19 cellular contexts compared by ENCODE assay signal in the genomic region with DNA sequence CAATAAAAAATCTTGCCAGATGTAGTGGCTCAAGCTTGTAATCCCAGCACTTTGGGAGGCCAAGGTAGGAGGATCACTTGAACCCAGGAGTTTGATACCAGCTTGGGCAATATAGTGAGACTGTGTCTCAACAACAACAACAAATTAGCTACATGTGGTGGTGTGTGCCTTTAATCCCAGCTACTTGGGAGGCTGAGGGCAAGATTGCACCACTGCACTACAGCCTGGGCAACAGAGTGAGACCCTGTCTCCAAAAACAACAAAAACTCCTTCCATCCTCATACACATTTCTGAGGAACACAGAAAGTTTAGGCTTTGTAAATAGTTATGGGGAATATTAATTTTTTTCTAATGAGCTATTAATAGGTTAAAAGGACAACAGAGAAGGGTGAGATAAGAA. TPM values are rescaled to one million over a fixed set of nuclear protein-coding genes. Genes with fewer than 3 reads are reported as not detected.
DNase-seq lines count a peak whose midpoint lies in the region; ATAC-seq, FAIRE-seq and TF ChIP-seq lines count a peak whose summit lies in the region.
"Had no signal": no experiment of that assay in that cellular context is flagged by ENCODE, and none has a peak within 500 bp of the region (broad histone marks: within the 10 kb centered on the region; RNA-seq: fewer than 3 reads in every experiment).

No MANE protein-coding gene starts in this region.

- POLR2A ChIA-PET in activated CD4-positive, alpha-beta T cell treated with anti-CD3 and anti-CD28 coated beads, Interleukin-2, amount 10 ng/mL, durations not matched to agents 7 days and 5 days (lab: Charles Lee) = no interaction called here
- POLR2A ChIA-PET in HEK293 (lab: Yijun Ruan, JAX) = no interaction called here
- POLR2A ChIA-PET in K562 (lab: Yijun Ruan, JAX) = no interaction called here

- H2AFZ ChIP-seq in K562 (ENCODE audit: low read depth, low read length) = no peak overlapping the region
- H2AFZ ChIP-seq in neural progenitor cell (replicated peaks) = no peak overlapping the region

- H3K27ac ChIP-seq in HEK293 (ENCODE audit: extremely low read depth, low read depth, low read length) (no peak overlapping the region), K562 (ENCODE audit: extremely low read depth, low read depth, low read length) (no peak overlapping the region), neural progenitor cell (no peak overlapping the region)
- no peak overlapping the region for H3K27ac ChIP-seq in effector memory CD4-positive, alpha-beta T cell (ENCODE audit: insufficient read depth, low read length, poor library complexity, severe bottlenecking)
- H3K27ac ChIP-seq: 22Rv1, A549, HL-60 had no signal

- no peak overlapping the region for H3K4me3 Mint-ChIP-seq in activated CD4-positive, alpha-beta T cell treated with anti-CD3 and anti-CD28 coated beads, Interleukin-2, amount 10 ng/mL, durations not matched to agents 7 days and 5 days
- no peak overlapping the region for H3K4me3 Mint-ChIP-seq in neural progenitor cell
- H3K4me3 Mint-ChIP-seq: CD8-positive, alpha-beta T cell; HFFc6 had no signal

- H3K27me3 ChIP-seq in K562 (ENCODE audit: control insufficient read depth in 2 of 2, insufficient read depth in 2 of 2, low read length in 2 of 2) (no peaks in the 10 kb centered on the region), neural progenitor cell (no peaks in the 10 kb centered on the region)
- no peaks in the 10 kb centered on the region for H3K27me3 ChIP-seq in effector memory CD4-positive, alpha-beta T cell (replicated peaks; ENCODE audit: control insufficient read depth, insufficient read depth, low read length, poor library complexity, severe bottlenecking)

- intact Hi-C loops in K562 (cut with micrococcal nuclease) = no loop called here

- H3K9ac ChIP-seq in K562 (ENCODE audit: insufficient read depth in 1 of 2, low read depth in 2 of 2, low read length in 2 of 2) = no peak overlapping the region
- H3K9ac ChIP-seq in neural progenitor cell = no peak overlapping the region

- no peaks in the 10 kb centered on the region for H3K9me3 ChIP-seq in HEK293 (ENCODE audit: control insufficient read depth, insufficient read depth, low read depth, low read length)
- H3K9me3 ChIP-seq in K562 (replicated peaks; ENCODE audit: control insufficient read depth, insufficient read depth, low read depth, low read length) = no peaks in the 10 kb centered on the region
- no peaks in the 10 kb centered on the region for H3K9me3 ChIP-seq in neural progenitor cell (ENCODE audit: low read depth)
- H3K9me3 ChIP-seq in effector memory CD4-positive, alpha-beta T cell (ENCODE audit: control insufficient read depth, low read length) = no peaks in the 10 kb centered on the region
- H3K9me3 ChIP-seq: A549 had no signal

- no peak for TF ChIP-seq EP300 in K562 (IDR thresholded peaks at IDR 0.05; ENCODE audit: low read length)

- peaks cover 20% of the 10 kb centered on the region for H3K4me1 Mint-ChIP-seq in activated CD4-positive, alpha-beta T cell treated with anti-CD3 and anti-CD28 coated beads, Interleukin-2, amount 10 ng/mL, durations not matched to agents 7 days and 5 days
- H3K4me1 Mint-ChIP-seq in neural progenitor cell = peaks cover 22% of the 10 kb centered on the region

- H3K9me1 ChIP-seq in K562 (ENCODE audit: control insufficient read depth, insufficient read depth, low read length) = no peaks in the 10 kb centered on the region

- H3K36me3 ChIP-seq in HEK293 (ENCODE audit: control insufficient read depth in 2 of 2, insufficient read depth in 1 of 2, low read length in 2 of 2) = no peaks in the 10 kb centered on the region
- H3K36me3 ChIP-seq in K562 (ENCODE audit: control insufficient read depth, insufficient read depth, low read length) = no peaks in the 10 kb centered on the region
- H3K36me3 ChIP-seq in neural progenitor cell = no peaks in the 10 kb centered on the region
- no peaks in the 10 kb centered on the region for H3K36me3 ChIP-seq in effector memory CD4-positive, alpha-beta T cell (ENCODE audit: control insufficient read depth, insufficient read depth, low read length)

- no peak for TF ChIP-seq POLR2A in K562 (conservative IDR thresholded peaks at IDR 0.05)

- in situ Hi-C loops in K562 (cut with MboI) = no loop called here

- H3K4me2 ChIP-seq in K562 (ENCODE audit: insufficient read depth, low read length) = no peak overlapping the region
- H3K4me2 ChIP-seq in neural progenitor cell = no peak overlapping the region
- H3K4me2 ChIP-seq: A549 had no signal

- no peaks in the 10 kb centered on the region for H3K4me1 ChIP-seq in HEK293 (ENCODE audit: control insufficient read depth, insufficient read depth, low read length)
- no peaks in the 10 kb centered on the region for H3K4me1 ChIP-seq in K562 (replicated peaks in 1 of 2; ENCODE audit: control insufficient read depth in 2 of 2, insufficient read depth in 2 of 2, low read length in 2 of 2)
- H3K4me1 ChIP-seq in neural progenitor cell = no peaks in the 10 kb centered on the region
- no peaks in the 10 kb centered on the region for H3K4me1 ChIP-seq in effector memory CD4-positive, alpha-beta T cell (ENCODE audit: control insufficient read depth, insufficient read depth, low read length, poor library complexity, severe bottlenecking)

- no peak overlapping the region for H3K4me3 ChIP-seq in HEK293 (ENCODE audit: low read depth, low read length)
- H3K4me3 ChIP-seq in K562 = no peak overlapping the region
- no peak overlapping the region for H3K4me3 ChIP-seq in neural progenitor cell
- H3K4me3 ChIP-seq in effector memory CD4-positive, alpha-beta T cell (ENCODE audit: insufficient read depth, low read depth, low read length, poor library complexity, severe bottlenecking) = no peak overlapping the region
- H3K4me3 ChIP-seq: A549, GM12878 had no signal

- H3K27ac Mint-ChIP-seq in activated CD4-positive, alpha-beta T cell treated with anti-CD3 and anti-CD28 coated beads, Interleukin-2, amount 10 ng/mL, durations not matched to agents 7 days and 5 days = peak overlapping the region; percentile 15
- H3K27ac Mint-ChIP-seq in neural progenitor cell = peak overlapping the region; percentile 30
- H3K27ac Mint-ChIP-seq: CD8-positive, alpha-beta T cell; HFFc6 had no signal

- CTCF ChIA-PET in activated CD4-positive, alpha-beta T cell treated with anti-CD3 and anti-CD28 coated beads, Interleukin-2, amount 10 ng/mL, durations not matched to agents 7 days and 5 days (lab: Charles Lee) = interaction anchor here (0.7 kb wide), 1 partner anchor 87 kb away, joined by 3 read pairs; no protein-coding TSS in a partner anchor
- CTCF ChIA-PET in HEK293 (lab: Yijun Ruan, JAX) = no interaction called here
- CTCF ChIA-PET in K562 (lab: Yijun Ruan, JAX; ENCODE audit: low intra/inter-chr PET ratio) = no interaction called here

- FAIRE-seq in K562 (lab: Jason Lieb, UNC) = no peak
- FAIRE-seq: A549, GM12878, H54 had no signal

- H4K20me1 ChIP-seq in K562 (replicated peaks; ENCODE audit: control insufficient read depth, insufficient read depth, low read length) (no peaks in the 10 kb centered on the region), neural progenitor cell (ENCODE audit: low read depth) (peaks cover 4% of the 10 kb centered on the region)

- no peak for TF ChIP-seq CTCF in HEK293 (tag by site-specific recombination; IDR thresholded peaks at IDR 0.05)
- TF ChIP-seq CTCF in K562 (IDR thresholded peaks at IDR 0.05 in 2 of 3, conservative IDR thresholded peaks at IDR 0.05 in 1 of 3; ENCODE audit: insufficient read depth in 2 of 3, low read depth in 1 of 3, low read length in 3 of 3) = no peak
- no peak for TF ChIP-seq CTCF in neural progenitor cell (IDR thresholded peaks at IDR 0.05)

- no peaks in the 10 kb centered on the region for H3K36me3 Mint-ChIP-seq in activated CD4-positive, alpha-beta T cell treated with anti-CD3 and anti-CD28 coated beads, Interleukin-2, amount 10 ng/mL, durations not matched to agents 7 days and 5 days (ENCODE audit: low read depth)
- peaks cover 2% of the 10 kb centered on the region for H3K36me3 Mint-ChIP-seq in neural progenitor cell
- H3K36me3 Mint-ChIP-seq: CD8-positive, alpha-beta T cell had no signal

- no peak for DNase-seq in activated CD4-positive, alpha-beta T cell treated with anti-CD3 and anti-CD28 coated beads, Interleukin-2, amount 10 ng/mL, durations not matched to agents 7 days and 5 days
- no peak for DNase-seq in activated CD4-positive, alpha-beta T cell treated with anti-CD3 and anti-CD28 coated beads for 48 hours
- DNase-seq in K562 (ENCODE audit: extremely low read depth in 1 of 4, low spot score in 3 of 4) (no peak), neural progenitor cell (ENCODE audit: low spot score) (no peak), H4 (ENCODE audit: low spot score) (no peak)
- DNase-seq in effector memory CD4-positive, alpha-beta T cell = no peak
- DNase-seq: AML-193; Calu3; CD8-positive, alpha-beta T cell; DMS79 treated with DMSO at 0.1 percent for 48 hours; GF-D8; HCEC 1CT; HFFc6 had no signal

- peaks cover 4% of the 10 kb centered on the region for H3F3A ChIP-seq in neural progenitor cell (ENCODE audit: low read depth)

- ATAC-seq in K562 = no peak
- ATAC-seq: A549; CD8-positive, alpha-beta T cell; GM12878 had no signal

- no TSS peak for BruUV-seq in K562 (replicated peaks; lab: Mats Ljungman, UMichigan)

- no peaks in the 10 kb centered on the region for H3K27me3 Mint-ChIP-seq in activated CD4-positive, alpha-beta T cell treated with anti-CD3 and anti-CD28 coated beads, Interleukin-2, amount 10 ng/mL, durations not matched to agents 7 days and 5 days
- H3K27me3 Mint-ChIP-seq in neural progenitor cell (ENCODE audit: insufficient read depth, low read depth) = no peaks in the 10 kb centered on the region

- no peaks in the 10 kb centered on the region for H3K9me3 Mint-ChIP-seq in activated CD4-positive, alpha-beta T cell treated with anti-CD3 and anti-CD28 coated beads, Interleukin-2, amount 10 ng/mL, durations not matched to agents 7 days and 5 days
- H3K9me3 Mint-ChIP-seq in neural progenitor cell = no peaks in the 10 kb centered on the region
- H3K9me3 Mint-ChIP-seq: CD8-positive, alpha-beta T cell; HFFc6 had no signal

- TF ChIP-seq RAD21 in K562 (CRISPR knock-in tag; conservative IDR thresholded peaks at IDR 0.05 in 1 of 2, IDR thresholded peaks at IDR 0.05 in 1 of 2) = no peak

- H3K79me2 ChIP-seq in K562 (ENCODE audit: control insufficient read depth, insufficient read depth, low read length) (no peaks in the 10 kb centered on the region), neural progenitor cell (ENCODE audit: low read depth) (no peaks in the 10 kb centered on the region)

RNA-seq across cellular contexts. Expression of a gene that starts 17.0 kb away (rescaled TPM):
- 10 to 100 TPM; 30.2 to 36.0 TPM for total RNA-seq in activated CD4-positive, alpha-beta T cell treated with anti-CD3 and anti-CD28 coated beads, Interleukin-2, amount 10 ng/mL, durations not matched to agents 7 days and 5 days
- 3.6 and 8.8 TPM in 2 replicates for total RNA-seq in K562 (2011; cell fraction: chromatin; rRNA removed; ENCODE audit: low replicate concordance)
- 3.3 and 3.8 TPM in 2 replicates for total RNA-seq in K562 (2011; cell fraction: nucleolus; rRNA removed)
- total RNA-seq in K562 (2011; cell fraction: nucleoplasm; rRNA removed) = 5.6 and 12.1 TPM in 2 replicates
- 5.4 and 7.7 TPM in 2 replicates for total RNA-seq in K562 (2014; rRNA removed)
- 7.5 and 8.0 TPM in 2 replicates for total RNA-seq in K562 (2014; rRNA removed; fragmentation: Illumina TruSeq; extraction: Trizol)
- 6.5 and 7.0 TPM in 2 replicates for total RNA-seq in K562 (2015; rRNA removed; fragmentation: Illumina TruSeq; extraction: Trizol)
- total RNA-seq in K562 (2021) = 6.6 and 8.1 TPM in 2 replicates
- 11.6 and 13.4 TPM in 2 replicates for polyA plus RNA-seq in K562 (2011; rRNA removed)
- 6.8 and 14.4 TPM in 2 replicates for polyA plus RNA-seq in K562 (2011; cell fraction: cytosol; rRNA removed)
- 3.2 and 5.8 TPM in 2 replicates for polyA plus RNA-seq in K562 (2011; cell fraction: nucleus; rRNA removed)
- polyA plus RNA-seq in K562 (2012) = 5.5 and 7.4 TPM in 2 replicates
- 10.1 and 10.3 TPM in 2 replicates for polyA plus RNA-seq in K562 (2014; fragmentation: Illumina TruSeq; extraction: Trizol)
- polyA plus RNA-seq in K562 (2014; fragmentation: Nextera tagmentation; extraction: Ambion mirVana) = 1 to 10 TPM in 1 of 2 experiments, under 1 TPM in 1; 0.65 to 1.5 TPM
- 9.8 and 10.9 TPM in 2 replicates for polyA plus RNA-seq in K562 (2014; rRNA removed)
- 5.6 and 6.9 TPM in 2 replicates for polyA minus RNA-seq in K562 (2011; rRNA and poly(A)+ RNA removed)
- 0.95 and 1.2 TPM in 2 replicates for polyA minus RNA-seq in K562 (2011; cell fraction: cytosol; rRNA and poly(A)+ RNA removed)
- polyA minus RNA-seq in K562 (2011; cell fraction: nucleus; rRNA and poly(A)+ RNA removed) = 2.4 and 3.0 TPM in 2 replicates
- total RNA-seq in neural progenitor cell (ENCODE audit: low replicate concordance) = 44.1 and 52.6 TPM in 2 replicates
- 53.3 and 53.6 TPM in 2 replicates for total RNA-seq in H4 (2014; rRNA removed; shearing (Covaris generic))

RNA-seq across cellular contexts. Expression of a gene that starts 22.1 kb away (rescaled TPM):
- total RNA-seq in activated CD4-positive, alpha-beta T cell treated with anti-CD3 and anti-CD28 coated beads, Interleukin-2, amount 10 ng/mL, durations not matched to agents 7 days and 5 days = 10 to 100 TPM; 44.9 to 50.0 TPM
- total RNA-seq in K562 (2011; cell fraction: chromatin; rRNA removed; ENCODE audit: low replicate concordance) = 50.1 and 63.5 TPM in 2 replicates
- total RNA-seq in K562 (2011; cell fraction: nucleolus; rRNA removed) = 35.3 and 40.7 TPM in 2 replicates
- 50.9 and 59.1 TPM in 2 replicates for total RNA-seq in K562 (2011; cell fraction: nucleoplasm; rRNA removed)
- total RNA-seq in K562 (2014; rRNA removed) (21.8 and 30.3 TPM in 2 replicates), K562 (2014; rRNA removed; fragmentation: Illumina TruSeq; extraction: Trizol) (17.0 and 18.8 TPM in 2 replicates), K562 (2015; rRNA removed; fragmentation: Illumina TruSeq; extraction: Trizol) (19.1 and 19.3 TPM in 2 replicates), K562 (2021) (34.6 and 38.0 TPM in 2 replicates), neural progenitor cell (ENCODE audit: low replicate concordance) (56.1 and 63.3 TPM in 2 replicates)
- polyA plus RNA-seq in K562 (2011; rRNA removed) (50.7 and 59.6 TPM in 2 replicates), K562 (2014; fragmentation: Illumina TruSeq; extraction: Trizol) (40.8 and 43.4 TPM in 2 replicates), K562 (2014; fragmentation: Nextera tagmentation; extraction: Ambion mirVana) (1 to 10 TPM; 6.0 to 8.3 TPM), K562 (2014; rRNA removed) (43.2 and 44.7 TPM in 2 replicates)
- 47.5 and 51.4 TPM in 2 replicates for polyA plus RNA-seq in K562 (2011; cell fraction: cytosol; rRNA removed)
- polyA plus RNA-seq in K562 (2011; cell fraction: nucleus; rRNA removed) = 67.6 and 73.0 TPM in 2 replicates
- 26.9 and 30.4 TPM in 2 replicates for polyA plus RNA-seq in K562 (2012)
- polyA minus RNA-seq in K562 (2011; rRNA and poly(A)+ RNA removed) = 30.2 and 33.5 TPM in 2 replicates
- 15.5 and 20.7 TPM in 2 replicates for polyA minus RNA-seq in K562 (2011; cell fraction: cytosol; rRNA and poly(A)+ RNA removed)
- polyA minus RNA-seq in K562 (2011; cell fraction: nucleus; rRNA and poly(A)+ RNA removed) = 17.4 and 20.8 TPM in 2 replicates
- total RNA-seq in H4 (2014; rRNA removed; shearing (Covaris generic)) = 14.7 and 21.7 TPM in 2 replicates

RNA-seq across cellular contexts. Expression of a gene that starts 55.8 kb away (rescaled TPM):
- total RNA-seq in activated CD4-positive, alpha-beta T cell treated with anti-CD3 and anti-CD28 coated beads, Interleukin-2, amount 10 ng/mL, durations not matched to agents 7 days and 5 days = 1,000 to 10,000 TPM; 1,700 to 2,208 TPM
- total RNA-seq in K562 (2011; cell fraction: chromatin; rRNA removed; ENCODE audit: low replicate concordance) = 105 and 138 TPM in 2 replicates
- 82.0 and 91.6 TPM in 2 replicates for total RNA-seq in K562 (2011; cell fraction: nucleolus; rRNA removed)
- 112 and 117 TPM in 2 replicates for total RNA-seq in K562 (2011; cell fraction: nucleoplasm; rRNA removed)
- total RNA-seq in K562 (2014; rRNA removed) (1,354 and 1,439 TPM in 2 replicates), K562 (2014; rRNA removed; fragmentation: Illumina TruSeq; extraction: Trizol) (1,578 and 1,698 TPM in 2 replicates), K562 (2015; rRNA removed; fragmentation: Illumina TruSeq; extraction: Trizol) (1,925 and 1,943 TPM in 2 replicates), K562 (2021) (1,166 and 1,193 TPM in 2 replicates), neural progenitor cell (ENCODE audit: low replicate concordance) (1,850 and 2,102 TPM in 2 replicates)
- polyA plus RNA-seq in K562 (2011; rRNA removed) (323 and 429 TPM in 2 replicates), K562 (2014; fragmentation: Illumina TruSeq; extraction: Trizol) (2,277 and 2,322 TPM in 2 replicates), K562 (2014; fragmentation: Nextera tagmentation; extraction: Ambion mirVana) (1,000 to 10,000 TPM; 1,265 to 1,905 TPM), K562 (2014; rRNA removed) (1,557 and 1,903 TPM in 2 replicates)
- 269 and 283 TPM in 2 replicates for polyA plus RNA-seq in K562 (2011; cell fraction: cytosol; rRNA removed)
- 236 and 242 TPM in 2 replicates for polyA plus RNA-seq in K562 (2011; cell fraction: nucleus; rRNA removed)
- 643 and 1,309 TPM in 2 replicates for polyA plus RNA-seq in K562 (2012)
- polyA minus RNA-seq in K562 (2011; rRNA and poly(A)+ RNA removed) = 500 and 593 TPM in 2 replicates
- 402 and 486 TPM in 2 replicates for polyA minus RNA-seq in K562 (2011; cell fraction: cytosol; rRNA and poly(A)+ RNA removed)
- polyA minus RNA-seq in K562 (2011; cell fraction: nucleus; rRNA and poly(A)+ RNA removed) = 80.0 and 144 TPM in 2 replicates
- total RNA-seq in H4 (2014; rRNA removed; shearing (Covaris generic)) = 1,956 and 2,048 TPM in 2 replicates
